In genomic region chr22:34416321-34416900, GRCh38 we compare ENCODE assay signal across 26 cellular contexts.
"Had no signal": no experiment of that assay in that cellular context is flagged by ENCODE, and none has a peak within 500 bp of the region (broad histone marks: within the 10 kb centered on the region; RNA-seq: fewer than 3 reads in every experiment).

No MANE protein-coding gene starts in this region.

- H3K4me3 ChIP-seq: breast epithelium, esophagus squamous epithelium, psoas muscle, smooth muscle cell, suprapubic skin, tibial artery, upper lobe of right lung had no signal

- ATAC-seq: activated naive CD8-positive, alpha-beta T cell treated with anti-CD3 and anti-CD28 coated beads, Interleukin-2, amount 50 U/mL, for 24 hours; activated T-cell treated with anti-CD3 and anti-CD28 coated beads, Interleukin-2, amount 50 U/mL, for 4 hours; naive thymus-derived CD4-positive, alpha-beta T cell; psoas muscle; stimulated activated memory B cell treated with anti-CD40 and anti-IgM and Interleukin-4, amounts not matched to agents 10 μg/mL and 1 μg/mL and 100 μg/mL, for 72 hours; stimulated activated naive CD8-positive, alpha-beta T cell treated with anti-CD3 and anti-CD28 coated beads, Interleukin-15, amount 100 ng/mL, for 72 hours; upper lobe of right lung had no signal

- H3K9ac ChIP-seq: parathyroid adenoma had no signal

- H3K27ac ChIP-seq: breast epithelium, esophagus squamous epithelium, parathyroid adenoma, psoas muscle, suprapubic skin, tibial artery, upper lobe of right lung had no signal

- H3K9me3 ChIP-seq: breast epithelium, esophagus squamous epithelium, psoas muscle, suprapubic skin, upper lobe of right lung had no signal

- H3K4me2 ChIP-seq: smooth muscle cell had no signal

- H3K79me2 ChIP-seq: parathyroid adenoma had no signal

- H2AFZ ChIP-seq: parathyroid adenoma had no signal

- H3K4me1 ChIP-seq: breast epithelium, esophagus squamous epithelium, parathyroid adenoma, psoas muscle, suprapubic skin, tibial artery, upper lobe of right lung had no signal

- H3K36me3 ChIP-seq: breast epithelium, esophagus squamous epithelium, suprapubic skin, tibial artery, upper lobe of right lung had no signal

- DNase-seq: activated CD4-positive, alpha-beta T cell treated with anti-CD3 and anti-CD28 coated beads for 4 hours; activated CD4-positive, alpha-beta T cell treated with anti-CD3 and anti-CD28 coated beads, Interleukin-2, amount 50 U/mL, for 48 hours; activated CD8-positive, alpha-beta memory T cell treated with anti-CD3 and anti-CD28 coated beads, Interleukin-2, amount 50 U/mL, for 48 hours; activated naive CD8-positive, alpha-beta T cell treated with anti-CD3 and anti-CD28 coated beads, Interleukin-2, amount 50 U/mL, for 24 hours; activated T-cell treated with anti-CD3 and anti-CD28 coated beads, Interleukin-2, amount 50 U/mL, for 4 hours; amygdala; central memory CD4-positive, alpha-beta T cell; esophagus squamous epithelium; foreskin melanocyte; islet precursor cell; mammary epithelial cell; naive thymus-derived CD4-positive, alpha-beta T cell; occipital lobe; psoas muscle; stimulated activated CD4-positive, alpha-beta T cell treated with anti-CD3 and anti-CD28 coated beads, Interleukin-1b, Interleukin-23, amount 100 ng/mL, for 48 hours; stimulated activated CD4-positive, alpha-beta T cell treated with anti-CD3 and anti-CD28 coated beads, Interleukin-4, amount 100 ng/mL, for 4 hours; stimulated activated CD8-positive, alpha-beta memory T cell treated with anti-CD3 and anti-CD28 coated beads, Interleukin-4, amount 100 ng/mL, for 48 hours; stimulated activated naive CD8-positive, alpha-beta T cell treated with anti-CD3 and anti-CD28 coated beads, Interleukin-15, amount 100 ng/mL, for 72 hours; T-helper 1 cell; tibial artery; upper lobe of right lung had no signal

- H3K27me3 ChIP-seq: breast epithelium, esophagus squamous epithelium, suprapubic skin, tibial artery, upper lobe of right lung had no signal
